In genomic region chrX:349196-349595, GRCh38 we compare ENCODE assay signal across 20 cellular contexts. TPM values are rescaled to one million over a fixed set of nuclear protein-coding genes. Genes with fewer than 3 reads are reported as not detected.
A peak's percentile ranks its signal among the peaks of the same experiment; 100 is the strongest.
DNase-seq lines count a peak whose midpoint lies in the region; ATAC-seq and TF ChIP-seq lines count a peak whose summit lies in the region.
"Had no signal": no experiment of that assay in that cellular context is flagged by ENCODE, and none has a peak within 500 bp of the region (broad histone marks: within the 10 kb centered on the region; RNA-seq: fewer than 3 reads in every experiment).

No MANE protein-coding gene starts in this region.

- peak; percentile 81 for DNase-seq in Ammon's horn (ENCODE audit: low spot score)
- DNase-seq in endothelial cell (ENCODE audit: low spot score), result no peak
- peak; percentile 80 for DNase-seq in islet precursor cell
- DNase-seq in occipital lobe (lab: John Stamatoyannopoulos, UW), result peak; percentile 3
- DNase-seq in brain microvascular endothelial cell, result no peak
- DNase-seq in activated T-cell treated with anti-CD3 and anti-CD28 coated beads, Interleukin-2, amount 50 U/mL, for 4 hours, result no peak
- DNase-seq: activated CD4-positive, alpha-beta T cell treated with anti-CD3 and anti-CD28 coated beads, Interleukin-2, amount 10 ng/mL, durations not matched to agents 7 days and 5 days; activated T-cell treated with anti-CD3 and anti-CD28 coated beads, Interleukin-2, amount 50 U/mL, for 24 hours; CD4-positive, CD25-positive, alpha-beta regulatory T cell; DMS79 treated with DMSO at 0.1 percent for 48 hours; effector memory CD8-positive, alpha-beta T cell; mammary epithelial cell; NCI-H2029 treated with DMSO at 0.1 percent for 48 hours; NCI-H526 treated with DMSO at 0.1 percent for 48 hours; stimulated activated naive CD4-positive, alpha-beta T cell; T1000 had no signal

- no peaks in the 10 kb centered on the region for H3K27me3 ChIP-seq in brain microvascular endothelial cell (replicated peaks)

- peaks cover 24% of the 10 kb centered on the region for H3K36me3 Mint-ChIP-seq in endothelial cell (ENCODE audit: low read depth, unreplicated experiment)
- H3K36me3 Mint-ChIP-seq in activated T-cell treated with anti-CD3 and anti-CD28 coated beads, Interleukin-2, amount 50 U/mL, for 4 hours (ENCODE audit: insufficient read depth), result peaks cover 9% of the 10 kb centered on the region

- peaks cover 4% of the 10 kb centered on the region for H3K4me1 Mint-ChIP-seq in endothelial cell (ENCODE audit: unreplicated experiment)
- no peaks in the 10 kb centered on the region for H3K4me1 Mint-ChIP-seq in activated T-cell treated with anti-CD3 and anti-CD28 coated beads, Interleukin-2, amount 50 U/mL, for 4 hours (ENCODE audit: low read depth)
- H3K4me1 Mint-ChIP-seq: activated CD4-positive, alpha-beta T cell treated with anti-CD3 and anti-CD28 coated beads, Interleukin-2, amount 10 ng/mL, durations not matched to agents 7 days and 5 days had no signal

- no peaks in the 10 kb centered on the region for H3K9me3 Mint-ChIP-seq in endothelial cell (ENCODE audit: unreplicated experiment)
- H3K9me3 Mint-ChIP-seq in activated T-cell treated with anti-CD3 and anti-CD28 coated beads, Interleukin-2, amount 50 U/mL, for 4 hours, result no peaks in the 10 kb centered on the region
- H3K9me3 Mint-ChIP-seq: activated CD4-positive, alpha-beta T cell treated with anti-CD3 and anti-CD28 coated beads, Interleukin-2, amount 10 ng/mL, durations not matched to agents 7 days and 5 days; activated T-cell treated with anti-CD3 and anti-CD28 coated beads, Interleukin-2, amount 50 U/mL, for 24 hours; CD4-positive, CD25-positive, alpha-beta regulatory T cell; effector memory CD8-positive, alpha-beta T cell; IgD-negative memory B cell had no signal

- ATAC-seq in HG03095 (IDR thresholded peaks at IDR 0.05; ENCODE audit: unreplicated experiment) (no peak), HG03139 (IDR thresholded peaks at IDR 0.05; ENCODE audit: unreplicated experiment) (no peak)
- no peak for ATAC-seq in activated T-cell treated with anti-CD3 and anti-CD28 coated beads, Interleukin-2, amount 50 U/mL, for 4 hours
- ATAC-seq: effector memory CD8-positive, alpha-beta T cell had no signal

- H3K27ac Mint-ChIP-seq in endothelial cell (ENCODE audit: unreplicated experiment), result peak overlapping the region; percentile 65
- H3K27ac Mint-ChIP-seq: activated CD4-positive, alpha-beta T cell treated with anti-CD3 and anti-CD28 coated beads, Interleukin-2, amount 10 ng/mL, durations not matched to agents 7 days and 5 days; activated T-cell treated with anti-CD3 and anti-CD28 coated beads, Interleukin-2, amount 50 U/mL, for 24 hours had no signal

- no peak overlapping the region for H3K4me3 ChIP-seq in brain microvascular endothelial cell (ENCODE audit: low read depth, low read length)

- H3K27ac ChIP-seq in brain microvascular endothelial cell, result no peak overlapping the region

- no peaks in the 10 kb centered on the region for H3K36me3 ChIP-seq in brain microvascular endothelial cell (replicated peaks)

- TF ChIP-seq CTCF in endothelial cell (IDR thresholded peaks at IDR 0.05; ENCODE audit: unreplicated experiment) (no peak), brain microvascular endothelial cell (IDR thresholded peaks at IDR 0.05; ENCODE audit: low read depth, low read length, missing control alignments) (no peak)

- peaks cover 12% of the 10 kb centered on the region for H3K27me3 Mint-ChIP-seq in endothelial cell (ENCODE audit: unreplicated experiment)
- H3K27me3 Mint-ChIP-seq in activated T-cell treated with anti-CD3 and anti-CD28 coated beads, Interleukin-2, amount 50 U/mL, for 4 hours (ENCODE audit: low read depth), result no peaks in the 10 kb centered on the region
- H3K27me3 Mint-ChIP-seq: activated CD4-positive, alpha-beta T cell treated with anti-CD3 and anti-CD28 coated beads, Interleukin-2, amount 10 ng/mL, durations not matched to agents 7 days and 5 days; activated naive CD8-positive, alpha-beta T cell; activated T-cell treated with anti-CD3 and anti-CD28 coated beads, Interleukin-2, amount 50 U/mL, for 24 hours; CD4-positive, CD25-positive, alpha-beta regulatory T cell; effector memory CD8-positive, alpha-beta T cell; IgD-negative memory B cell had no signal

- in situ Hi-C loops in brain microvascular endothelial cell (cut with HindIII; ENCODE audit: low pct_ligation_motif_present, low sequenced_read_pairs), result no loop called here

- peak overlapping the region; percentile 56 for H3K4me3 Mint-ChIP-seq in endothelial cell (ENCODE audit: unreplicated experiment)
- no peak overlapping the region for H3K4me3 Mint-ChIP-seq in activated T-cell treated with anti-CD3 and anti-CD28 coated beads, Interleukin-2, amount 50 U/mL, for 4 hours
- H3K4me3 Mint-ChIP-seq: activated CD4-positive, alpha-beta T cell treated with anti-CD3 and anti-CD28 coated beads, Interleukin-2, amount 10 ng/mL, durations not matched to agents 7 days and 5 days; activated naive CD8-positive, alpha-beta T cell; activated T-cell treated with anti-CD3 and anti-CD28 coated beads, Interleukin-2, amount 50 U/mL, for 24 hours; CD4-positive, CD25-positive, alpha-beta regulatory T cell; effector memory CD8-positive, alpha-beta T cell; IgD-negative memory B cell had no signal

RNA-seq across cellular contexts. Expression of gene GTPBP6, which starts 30.6 kb away (rescaled TPM):
- total RNA-seq in endothelial cell (ENCODE audit: unreplicated experiment), result 47.2 TPM
- 15.0 TPM for total RNA-seq in occipital lobe
- total RNA-seq in activated T-cell treated with anti-CD3 and anti-CD28 coated beads, Interleukin-2, amount 50 U/mL, for 4 hours, result 100 to 1,000 TPM; 123 to 142 (median 134) TPM

RNA-seq across cellular contexts. Expression of gene PPP2R3B, which starts 37.5 kb away (rescaled TPM):
- total RNA-seq in endothelial cell (ENCODE audit: unreplicated experiment) (44.0 TPM), occipital lobe (15.4 TPM)
- total RNA-seq in activated T-cell treated with anti-CD3 and anti-CD28 coated beads, Interleukin-2, amount 50 U/mL, for 4 hours, result 10 to 100 TPM; 29.0 to 47.6 (median 30.3) TPM

Comparison
In these comparisons a context has a peak if more than half of its experiments do, and no peak if none do; other contexts are left out.
1. DNase-seq: peak in Ammon's horn (single experiment), islet precursor cell (single experiment) and occipital lobe (single experiment); none in endothelial cell (single experiment), brain microvascular endothelial cell (single experiment) and activated T-cell treated with anti-CD3 and anti-CD28 coated beads, Interleukin-2, amount 50 U/mL, for 4 hours (single experiment).